Comparison of ENCODE assay signal across 8 cellular contexts in the genomic region with DNA sequence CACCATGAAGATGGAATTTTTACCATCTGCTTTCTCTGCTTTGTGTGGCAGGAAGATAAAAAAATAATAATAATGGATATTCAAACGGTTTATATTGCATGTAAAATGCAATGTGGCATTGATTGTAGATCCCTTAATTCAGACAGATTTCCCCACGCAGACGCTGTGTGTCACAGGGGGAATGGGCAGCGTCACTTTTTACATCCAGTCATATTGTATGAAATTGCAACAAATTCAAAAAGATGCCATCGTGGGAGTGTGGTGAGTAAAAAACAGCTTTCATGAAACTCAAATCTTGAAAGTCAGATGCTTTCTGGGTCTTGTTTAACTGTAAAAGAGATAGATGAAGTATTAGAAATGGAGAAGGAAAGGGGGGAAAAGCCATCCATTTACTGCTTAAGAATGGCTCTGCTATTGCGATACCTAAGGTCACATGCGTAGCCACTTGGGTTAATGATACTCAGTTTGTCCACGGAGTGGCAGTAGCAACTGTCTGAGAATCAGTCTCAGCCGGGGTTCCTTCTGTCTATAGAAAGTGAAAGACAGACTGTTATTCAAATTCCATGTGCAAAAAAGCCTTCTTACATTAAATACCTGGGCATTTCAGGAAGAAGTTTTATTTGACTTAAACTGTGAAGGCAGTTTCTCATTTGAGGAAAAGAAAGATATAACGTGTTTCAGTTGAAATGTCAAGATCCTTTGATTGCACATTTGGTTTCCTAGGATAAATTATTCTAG. TPM values are rescaled to one million over a fixed set of nuclear protein-coding genes. Genes with fewer than 3 reads are reported as not detected.
A peak's percentile ranks its signal among the peaks of the same experiment; 100 is the strongest.
DNase-seq lines count a peak whose midpoint lies in the region; ATAC-seq and TF ChIP-seq lines count a peak whose summit lies in the region.

No MANE protein-coding gene starts in this region.

- no peak overlapping the region for H3K4me2 ChIP-seq in trophoblast cell (ENCODE audit: low read length)

- WGBS in trophoblast cell (ENCODE audit: extremely low coverage, insufficient coverage, insufficient read length): no CpG with 5 or more reads among the region's 10 CpGs

- no peak overlapping the region for H3K27ac ChIP-seq in trophoblast cell (ENCODE audit: low read depth, low read length)

- H3K79me1 ChIP-seq in trophoblast cell (ENCODE audit: low read length): peaks cover 2% of the 10 kb centered on the region

- no peaks in the 10 kb centered on the region for H3K79me2 ChIP-seq in trophoblast cell (ENCODE audit: control insufficient read depth, insufficient read depth, low read length, poor library complexity)

- H2BK5ac ChIP-seq in trophoblast cell (ENCODE audit: low read depth, low read length, poor library complexity): no peak overlapping the region

- H3K4me3 ChIP-seq in trophoblast cell (ENCODE audit: low read depth, low read length): no peak overlapping the region

- TF ChIP-seq CTCF in glutamatergic neuron (IDR thresholded peaks at IDR 0.05; ENCODE audit: partially characterized antibody, unreplicated experiment): peak; percentile 26

- H2AFZ ChIP-seq in trophoblast cell (ENCODE audit: insufficient read depth, low read length, poor library complexity): no peak overlapping the region

- no peaks in the 10 kb centered on the region for H3K9me3 Mint-ChIP-seq in activated naive CD4-positive, alpha-beta T cell treated with anti-CD3 and anti-CD28 coated beads, Interleukin-2, amount 50 U/mL, for 72 hours
- H3K9me3 Mint-ChIP-seq in glutamatergic neuron (ENCODE audit: unreplicated experiment): no peaks in the 10 kb centered on the region

- no peak overlapping the region for H3K23ac ChIP-seq in trophoblast cell (ENCODE audit: low read length)

- no peaks in the 10 kb centered on the region for H3K27me3 ChIP-seq in trophoblast cell (ENCODE audit: insufficient read depth, low read length)

- H2BK12ac ChIP-seq in trophoblast cell (ENCODE audit: low read length): no peak overlapping the region

- H3K14ac ChIP-seq in trophoblast cell (ENCODE audit: low read length): no peak overlapping the region

- H2BK120ac ChIP-seq in trophoblast cell (ENCODE audit: insufficient read depth, low read length, poor library complexity): no peak overlapping the region

- peaks cover 2% of the 10 kb centered on the region in 2 experiments for H3K4me1 ChIP-seq in trophoblast cell (ENCODE audit: control insufficient read depth in 1 of 2, insufficient read depth in 2 of 2, low read length in 2 of 2)

- peaks cover 7% of the 10 kb centered on the region for H3K27me3 Mint-ChIP-seq in glutamatergic neuron (ENCODE audit: unreplicated experiment)

- no peak overlapping the region for H4K8ac ChIP-seq in trophoblast cell (ENCODE audit: low read depth, low read length)

- peak overlapping the region in 1 of 2 donors; percentile 16 for H3K27ac Mint-ChIP-seq in activated naive CD4-positive, alpha-beta T cell treated with anti-CD3 and anti-CD28 coated beads, Interleukin-2, amount 50 U/mL, for 72 hours
- no peak overlapping the region for H3K27ac Mint-ChIP-seq in glutamatergic neuron (ENCODE audit: unreplicated experiment)

- peak; percentile 35 for DNase-seq in ELF-1 (ENCODE audit: low read depth, low spot score)
- DNase-seq in HT1080 (ENCODE audit: low read depth): peak; percentile 85
- DNase-seq in RPMI8226: peak; percentile 87
- DNase-seq in activated naive CD4-positive, alpha-beta T cell treated with anti-CD3 and anti-CD28 coated beads, Interleukin-2, amount 50 U/mL, for 72 hours (ENCODE audit: low spot score in 2 of 2): peak in 1 of 2 donors; percentile 58
- peak; percentile 27 for DNase-seq in glutamatergic neuron
- DNase-seq in trophoblast cell: peak; percentile 59 to 72
- no peak for DNase-seq in mesenteric fat pad (ENCODE audit: low spot score)

- no peak overlapping the region for H3K9ac ChIP-seq in trophoblast cell (ENCODE audit: low read length)

- no peak overlapping the region for H4K12ac ChIP-seq in trophoblast cell (ENCODE audit: low read depth, low read length)

- peak; percentile 99 for ATAC-seq in GM21447 (IDR thresholded peaks at IDR 0.05; ENCODE audit: unreplicated experiment)
- ATAC-seq in activated naive CD4-positive, alpha-beta T cell treated with anti-CD3 and anti-CD28 coated beads, Interleukin-2, amount 50 U/mL, for 72 hours: peak; percentile 96 to 99

- H3K4ac ChIP-seq in trophoblast cell (ENCODE audit: low read depth, low read length): no peak overlapping the region

- no peak overlapping the region for H2AK5ac ChIP-seq in trophoblast cell (ENCODE audit: low read length)

- no peaks in the 10 kb centered on the region for H3K36me3 ChIP-seq in trophoblast cell (ENCODE audit: control insufficient read depth in 1 of 2, insufficient read depth in 2 of 2, low read length in 2 of 2)

- H3K9me3 ChIP-seq in trophoblast cell (ENCODE audit: insufficient read depth, low read depth, low read length): no peaks in the 10 kb centered on the region

- no peak overlapping the region for H4K91ac ChIP-seq in trophoblast cell (ENCODE audit: low read depth, low read length)

- H3K4me1 Mint-ChIP-seq in glutamatergic neuron (ENCODE audit: low read depth, unreplicated experiment): peaks cover 5% of the 10 kb centered on the region

- H3K36me3 Mint-ChIP-seq in activated naive CD4-positive, alpha-beta T cell treated with anti-CD3 and anti-CD28 coated beads, Interleukin-2, amount 50 U/mL, for 72 hours: no peaks in the 10 kb centered on the region
- H3K36me3 Mint-ChIP-seq in glutamatergic neuron (ENCODE audit: unreplicated experiment): peaks cover 6% of the 10 kb centered on the region

- no peak overlapping the region for H3K18ac ChIP-seq in trophoblast cell (ENCODE audit: low read length)

- no peak overlapping the region for H3K4me3 Mint-ChIP-seq in glutamatergic neuron (ENCODE audit: unreplicated experiment)

RNA-seq across cellular contexts. Expression of a gene that starts 28.5 kb away (rescaled TPM):
- total RNA-seq in HT1080 (2014; rRNA removed; shearing (Covaris generic)): 10.5 and 12.1 TPM in 2 replicates
- polyA plus RNA-seq in HT1080 (2015; cell fraction: cytosol; rRNA removed): 11.4 and 12.9 TPM in 2 replicates
- 30.4 and 33.7 TPM in 2 replicates for polyA plus RNA-seq in HT1080 (2015; cell fraction: nucleus; rRNA removed)
- 10 to 100 TPM in 1 of 2 donors, 1 to 10 TPM in 1; 6.0 to 14.3 TPM for total RNA-seq in activated naive CD4-positive, alpha-beta T cell treated with anti-CD3 and anti-CD28 coated beads, Interleukin-2, amount 50 U/mL, for 72 hours
- total RNA-seq in glutamatergic neuron (ENCODE audit: unreplicated experiment) (12.7 TPM), mesenteric fat pad (36.8 TPM)
- 15.6 and 17.3 TPM in 2 replicates for polyA plus RNA-seq in trophoblast cell (2013)

RNA-seq across cellular contexts. Expression of a gene that starts 28.7 kb away (rescaled TPM):
- total RNA-seq in HT1080 (2014; rRNA removed; shearing (Covaris generic)): 22.2 and 28.0 TPM in 2 replicates
- 25.8 and 30.4 TPM in 2 replicates for polyA plus RNA-seq in HT1080 (2015; cell fraction: cytosol; rRNA removed)
- 38.6 and 41.2 TPM in 2 replicates for polyA plus RNA-seq in HT1080 (2015; cell fraction: nucleus; rRNA removed)
- 10 to 100 TPM; 22.7 to 34.2 TPM for total RNA-seq in activated naive CD4-positive, alpha-beta T cell treated with anti-CD3 and anti-CD28 coated beads, Interleukin-2, amount 50 U/mL, for 72 hours
- total RNA-seq in glutamatergic neuron (ENCODE audit: unreplicated experiment) (19.0 TPM), mesenteric fat pad (20.7 TPM)
- 18.1 and 19.7 TPM in 2 replicates for polyA plus RNA-seq in trophoblast cell (2013)
